ENCODE assay signal across 13 cellular contexts in the genomic region with DNA sequence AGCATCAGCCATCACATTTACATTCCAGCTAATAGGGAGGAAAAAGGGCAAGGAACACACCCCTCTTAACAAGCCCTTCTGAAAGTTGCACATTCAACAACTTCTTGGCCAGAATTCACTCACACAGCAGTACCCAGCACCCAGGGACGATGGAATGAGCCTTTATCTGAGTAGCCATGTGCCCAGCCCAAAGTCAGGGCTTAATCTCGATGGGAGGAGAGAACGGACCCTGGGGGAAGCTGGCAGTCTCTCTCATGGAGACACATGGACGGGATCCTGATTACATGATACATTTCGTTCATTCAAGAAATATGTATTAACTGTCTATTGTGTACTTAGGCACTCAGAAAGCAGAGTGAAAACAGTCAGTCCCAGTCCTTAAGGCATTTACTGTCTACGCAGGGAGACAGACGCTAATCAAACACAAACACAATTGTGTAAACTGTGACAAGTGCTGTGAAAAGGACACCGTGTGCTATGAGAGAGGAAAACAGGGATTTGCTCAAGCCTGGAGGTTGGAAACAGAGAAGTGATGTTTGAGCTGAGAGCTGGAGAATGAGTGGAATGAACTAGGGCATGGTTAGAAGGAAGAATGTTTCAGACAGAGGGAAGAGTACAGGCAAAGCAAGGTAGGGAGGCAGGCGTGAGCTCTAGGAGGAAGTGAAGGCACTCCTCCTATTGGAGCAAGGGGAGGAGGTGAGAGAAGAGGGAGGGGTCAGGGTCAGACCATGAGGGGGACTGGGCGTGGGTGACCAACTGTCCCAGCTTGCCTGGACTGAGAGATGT. TPM values are rescaled to one million over a fixed set of nuclear protein-coding genes. Genes with fewer than 3 reads are reported as not detected.
DNase-seq lines count a peak whose midpoint lies in the region; ATAC-seq and TF ChIP-seq lines count a peak whose summit lies in the region.
"Had no signal": no experiment of that assay in that cellular context is flagged by ENCODE, and none has a peak within 500 bp of the region (broad histone marks: within the 10 kb centered on the region; RNA-seq: fewer than 3 reads in every experiment).

No MANE protein-coding gene starts in this region.

- no peaks in the 10 kb centered on the region for H3K9me3 ChIP-seq in CD8-positive, alpha-beta memory T cell (ENCODE audit: low read length)
- peaks cover 3% of the 10 kb centered on the region for H3K9me3 ChIP-seq in adipocyte (ENCODE audit: control insufficient read depth, low read length)

- no peak overlapping the region for H3K9ac ChIP-seq in adipocyte (ENCODE audit: low read length)

- H3K4me3 ChIP-seq in CD8-positive, alpha-beta memory T cell (ENCODE audit: low read length), result no peak overlapping the region
- H3K4me3 ChIP-seq in adipocyte (ENCODE audit: low read length), result no peak overlapping the region

- H3K4me1 ChIP-seq in CD8-positive, alpha-beta memory T cell (ENCODE audit: insufficient read depth, low read length), result peaks cover 48% of the 10 kb centered on the region
- H3K4me1 ChIP-seq in adipocyte (ENCODE audit: control insufficient read depth, insufficient read depth, low read length), result no peaks in the 10 kb centered on the region

- H3K36me3 Mint-ChIP-seq in CD8-positive, alpha-beta memory T cell, result peaks cover 0 to 3% (median 0%) of the 10 kb centered on the region in 3 donors
- peaks cover 0 to 3% (median 0%) of the 10 kb centered on the region in 3 donors for H3K36me3 Mint-ChIP-seq in naive thymus-derived CD8-positive, alpha-beta T cell

- peaks cover 83 to 98% (median 96%) of the 10 kb centered on the region in 3 donors for H3K4me1 Mint-ChIP-seq in CD8-positive, alpha-beta memory T cell
- H3K4me1 Mint-ChIP-seq in naive thymus-derived CD8-positive, alpha-beta T cell, result peaks cover 71 to 97% (median 95%) of the 10 kb centered on the region in 4 donors

- CTCF ChIA-PET in CD8-positive, alpha-beta memory T cell (lab: Charles Lee), result interaction anchor here (1.1 kb wide), 1 partner anchor 9 kb away, joined by 3 read pairs; no protein-coding TSS in a partner anchor
- CTCF ChIA-PET in HEK293T (lab: Yijun Ruan, JAX), result no interaction called here

- H3K27ac Mint-ChIP-seq in CD8-positive, alpha-beta memory T cell, result peak overlapping the region; percentile 13 to 93 (median 74)
- H3K27ac Mint-ChIP-seq in naive thymus-derived CD8-positive, alpha-beta T cell, result peak overlapping the region; percentile 16 to 88 (median 60)
- H3K27ac Mint-ChIP-seq: CD4-positive, alpha-beta T cell; stimulated activated naive CD8-positive, alpha-beta T cell treated with anti-CD3 and anti-CD28 coated beads, Interleukin-15, amount 100 ng/mL, for 72 hours had no signal

- H3K27me3 ChIP-seq in CD8-positive, alpha-beta memory T cell (ENCODE audit: insufficient read depth, low read length, poor library complexity, severe bottlenecking), result no peaks in the 10 kb centered on the region
- H3K27me3 ChIP-seq in adipocyte (replicated peaks; ENCODE audit: control insufficient read depth, insufficient read depth, low read length), result peaks cover 22% of the 10 kb centered on the region

- no peak for ATAC-seq in naive thymus-derived CD8-positive, alpha-beta T cell
- no peak for ATAC-seq in HG03108 (IDR thresholded peaks at IDR 0.05; ENCODE audit: unreplicated experiment)
- ATAC-seq: stimulated activated naive CD8-positive, alpha-beta T cell treated with anti-CD3 and anti-CD28 coated beads, Interleukin-15, amount 100 ng/mL, for 72 hours had no signal

- H3K36me3 ChIP-seq in CD8-positive, alpha-beta memory T cell (ENCODE audit: insufficient read depth, low read length), result no peaks in the 10 kb centered on the region
- no peaks in the 10 kb centered on the region for H3K36me3 ChIP-seq in adipocyte (ENCODE audit: control insufficient read depth, insufficient read depth, low read length, severe bottlenecking)

- H3K27me3 Mint-ChIP-seq in CD8-positive, alpha-beta memory T cell, result no peaks in the 10 kb centered on the region
- no peaks in the 10 kb centered on the region for H3K27me3 Mint-ChIP-seq in naive thymus-derived CD8-positive, alpha-beta T cell
- H3K27me3 Mint-ChIP-seq: CD4-positive, alpha-beta T cell; stimulated activated naive CD8-positive, alpha-beta T cell treated with anti-CD3 and anti-CD28 coated beads, Interleukin-15, amount 100 ng/mL, for 72 hours had no signal

- DNase-seq in CD8-positive, alpha-beta memory T cell, result no peak
- DNase-seq in NCI-H146 treated with DMSO at 0.1 percent for 48 hours (lab: John Stamatoyannopoulos, UW; ENCODE audit: unreplicated experiment), result peak; percentile 4
- DNase-seq in adipocyte (ENCODE audit: low read depth), result peak; percentile 2
- no peak for DNase-seq in naive thymus-derived CD8-positive, alpha-beta T cell
- DNase-seq in HEK293T (ENCODE audit: extremely low spot score), result no peak
- no peak for DNase-seq in UCSD-AML1 (lab: John Stamatoyannopoulos, UW; ENCODE audit: unreplicated experiment)
- DNase-seq: activated CD8-positive, alpha-beta memory T cell treated with anti-CD3 and anti-CD28 coated beads, Interleukin-2, amount 50 U/mL, for 48 hours; CD4-positive, alpha-beta T cell; dermis blood vessel endothelial cell; NCI-H2227 treated with DMSO at 0.1 percent for 48 hours; stimulated activated CD4-positive, alpha-beta T cell treated with anti-CD3 and anti-CD28 coated beads, Interleukin-4, amount 100 ng/mL, for 4 hours; stimulated activated naive CD8-positive, alpha-beta T cell treated with anti-CD3 and anti-CD28 coated beads, Interleukin-15, amount 100 ng/mL, for 72 hours had no signal

- no peak overlapping the region for H3K27ac ChIP-seq in CD8-positive, alpha-beta memory T cell (ENCODE audit: low read depth, low read length)

- H3K9me3 Mint-ChIP-seq in CD8-positive, alpha-beta memory T cell, result no peaks in the 10 kb centered on the region
- H3K9me3 Mint-ChIP-seq in naive thymus-derived CD8-positive, alpha-beta T cell, result no peaks in the 10 kb centered on the region
- H3K9me3 Mint-ChIP-seq: CD4-positive, alpha-beta T cell; stimulated activated naive CD8-positive, alpha-beta T cell treated with anti-CD3 and anti-CD28 coated beads, Interleukin-15, amount 100 ng/mL, for 72 hours had no signal

- POLR2A ChIA-PET in CD8-positive, alpha-beta memory T cell (lab: Charles Lee), result no interaction called here
- POLR2A ChIA-PET in naive thymus-derived CD8-positive, alpha-beta T cell (lab: Charles Lee), result interaction anchor here (0.6 to 0.7 kb wide), 3 partner anchors 42 to 219 kb away, joined by 3 to 6 read pairs (median 4); no protein-coding TSS in a partner anchor
- POLR2A ChIA-PET in HEK293T (lab: Yijun Ruan, JAX), result no interaction called here

- H3K4me3 Mint-ChIP-seq in CD8-positive, alpha-beta memory T cell, result peak overlapping the region in 3 of 7 donors; percentile 13 to 64 (median 25)
- H3K4me3 Mint-ChIP-seq in naive thymus-derived CD8-positive, alpha-beta T cell, result peak overlapping the region in 5 of 10 donors; percentile 7 to 27 (median 9)
- H3K4me3 Mint-ChIP-seq: CD4-positive, alpha-beta T cell had no signal

TF ChIP-seq in HEK293T, 16 proteins besides CTCF, POLR2A, EP300 and RAD21:
- no peak for TF ChIP-seq ZNF384 (IDR thresholded peaks at IDR 0.05)

RNA-seq across cellular contexts. Expression of a gene that starts 7.4 kb away (rescaled TPM):
- 10 to 100 TPM; 15.4 to 19.6 TPM for total RNA-seq in CD8-positive, alpha-beta memory T cell
- 24.5 TPM for polyA plus RNA-seq in CD8-positive, alpha-beta memory T cell
- 10 to 100 TPM; 47.0 to 49.7 TPM for total RNA-seq in naive thymus-derived CD8-positive, alpha-beta T cell
- polyA plus RNA-seq in naive thymus-derived CD8-positive, alpha-beta T cell, result 10 to 100 TPM; 32.9 to 38.3 (median 36.2) TPM

Comparison
In these comparisons a context has a peak if more than half of its experiments do, and no peak if none do; other contexts are left out.
1. DNase-seq: peak in NCI-H146 treated with DMSO at 0.1 percent for 48 hours (single experiment) and adipocyte (single experiment); none in CD8-positive, alpha-beta memory T cell (0 of 5), naive thymus-derived CD8-positive, alpha-beta T cell (0 of 10), HEK293T (single experiment) and UCSD-AML1 (single experiment).